In genomic region chr11:46271875-46272815, GRCh38 we compare ENCODE assay signal across 12 cellular contexts. TPM values are rescaled to one million over a fixed set of nuclear protein-coding genes. Genes with fewer than 3 reads are reported as not detected.
DNase-seq lines count a peak whose midpoint lies in the region; ATAC-seq, FAIRE-seq and TF ChIP-seq lines count a peak whose summit lies in the region.
"Had no signal": no experiment of that assay in that cellular context is flagged by ENCODE, and none has a peak within 500 bp of the region (broad histone marks: within the 10 kb centered on the region; RNA-seq: fewer than 3 reads in every experiment).

No MANE protein-coding gene starts in this region.

- no peaks in the 10 kb centered on the region for H3K79me2 ChIP-seq in K562 (ENCODE audit: control insufficient read depth, insufficient read depth, low read length)

- H2AFZ ChIP-seq in K562 (ENCODE audit: low read depth, low read length), result peak overlapping the region; percentile 82

- TF ChIP-seq POLR2A in K562 (conservative IDR thresholded peaks at IDR 0.05), result no peak
- TF ChIP-seq POLR2A in thyroid gland (IDR thresholded peaks at IDR 0.05), result no peak

- peaks cover 26 to 43% of the 10 kb centered on the region in 2 experiments; a peak in 4 of 5 replicates for H3K4me1 ChIP-seq in K562 (replicated peaks in 1 of 2; ENCODE audit: control insufficient read depth in 2 of 2, insufficient read depth in 2 of 2, low read length in 2 of 2)
- H3K4me1 ChIP-seq in mucosa of descending colon (ENCODE audit: low read depth), result peaks cover 58% of the 10 kb centered on the region
- peaks cover 20 to 53% of the 10 kb centered on the region in 2 donors for H3K4me1 ChIP-seq in thyroid gland

- intact Hi-C loops in K562 (cut with micrococcal nuclease), result no loop called here
- intact Hi-C loops in mucosa of descending colon (cut with DNase I, micrococcal nuclease), result no loop called here
- intact Hi-C loops in thyroid gland (cut with DNase I), result no loop called here

- DNase-seq in DMS53 (lab: John Stamatoyannopoulos, UW) (peak; percentile 33), DMS53 treated with DMSO at 0.1 percent for 48 hours (lab: John Stamatoyannopoulos, UW; ENCODE audit: unreplicated experiment) (no peak), K562 (ENCODE audit: extremely low read depth in 1 of 4, low spot score in 3 of 4) (no peak), mucosa of descending colon (peak in 2 of 3 donors; percentile 57 to 61), thyroid gland (no peak), DMS79 (lab: John Stamatoyannopoulos, UW) (no peak)
- DNase-seq: 8988T; activated CD4-positive, alpha-beta T cell treated with anti-CD3 and anti-CD28 coated beads for 36 hours; amniotic stem cell had no signal

- WGBS in K562 (ENCODE audit: insufficient coverage, low coverage, missing lambda C conversion rate), result 73% methylated on average over 16 of the region's 16 CpGs
- 70 to 75% methylated on average over 16 of the region's 16 CpGs for WGBS in thyroid gland, 2 donors

- H3K27me3 ChIP-seq in K562 (ENCODE audit: control insufficient read depth in 2 of 2, insufficient read depth in 2 of 2, low read length in 2 of 2) (no peaks in the 10 kb centered on the region), thyroid gland (no peaks in the 10 kb centered on the region)

- H3K9me1 ChIP-seq in K562 (ENCODE audit: control insufficient read depth, insufficient read depth, low read length), result no peaks in the 10 kb centered on the region

- H3K36me3 ChIP-seq in K562 (ENCODE audit: control insufficient read depth, insufficient read depth, low read length), result no peaks in the 10 kb centered on the region
- no peaks in the 10 kb centered on the region for H3K36me3 ChIP-seq in mucosa of descending colon (ENCODE audit: low read depth)
- H3K36me3 ChIP-seq in thyroid gland, result no peaks in the 10 kb centered on the region

- H3K4me3 ChIP-seq in K562 (no peak overlapping the region), mucosa of descending colon (no peak overlapping the region), thyroid gland (replicated peaks in 1 of 3) (no peak overlapping the region)
- H3K4me3 ChIP-seq: psoas muscle had no signal

- no peak for TF ChIP-seq EP300 in K562 (IDR thresholded peaks at IDR 0.05; ENCODE audit: low read length)

- TF ChIP-seq CTCF in K562 (IDR thresholded peaks at IDR 0.05 in 2 of 3, conservative IDR thresholded peaks at IDR 0.05 in 1 of 3; ENCODE audit: insufficient read depth in 2 of 3, low read depth in 1 of 3, low read length in 3 of 3), result no peak
- no peak for TF ChIP-seq CTCF in mucosa of descending colon (IDR thresholded peaks at IDR 0.05)
- no peak for TF ChIP-seq CTCF in thyroid gland (IDR thresholded peaks at IDR 0.05)

- H3K9ac ChIP-seq in K562 (ENCODE audit: insufficient read depth in 1 of 2, low read depth in 2 of 2, low read length in 2 of 2), result peak overlapping the region; percentile 33 to 41; a peak in 2 of 4 replicates

- no peak for FAIRE-seq in K562 (lab: Jason Lieb, UNC)

- TF ChIP-seq RAD21 in K562 (CRISPR knock-in tag; conservative IDR thresholded peaks at IDR 0.05 in 1 of 2, IDR thresholded peaks at IDR 0.05 in 1 of 2), result no peak

- BruUV-seq in K562 (replicated peaks; lab: Mats Ljungman, UMichigan), result no TSS peak

- CTCF ChIA-PET in K562 (lab: Yijun Ruan, JAX; ENCODE audit: low intra/inter-chr PET ratio), result interaction anchor here (0.5 kb wide), 1 partner anchor 13 kb away, joined by 3 read pairs; no protein-coding TSS in a partner anchor

- POLR2A ChIA-PET in K562 (lab: Yijun Ruan, JAX), result interaction anchor here (0.5 to 1.7 kb wide), 6 partner anchors 14 to 48 kb away, joined by 3 to 7 read pairs (median 4); no protein-coding TSS in a partner anchor

- H3K27ac ChIP-seq in K562 (ENCODE audit: extremely low read depth, low read depth, low read length) (peak overlapping the region; percentile 73; the same call in 1 of the 3 replicates), thyroid gland (peak overlapping the region; percentile 62 to 75 (median 70))

- in situ Hi-C loops in K562 (cut with MboI), result no loop called here

- H3K9me3 ChIP-seq in K562 (replicated peaks; ENCODE audit: control insufficient read depth, insufficient read depth, low read depth, low read length), result no peaks in the 10 kb centered on the region
- no peaks in the 10 kb centered on the region for H3K9me3 ChIP-seq in mucosa of descending colon
- no peaks in the 10 kb centered on the region for H3K9me3 ChIP-seq in thyroid gland
- H3K9me3 ChIP-seq: psoas muscle had no signal

- no peaks in the 10 kb centered on the region for H4K20me1 ChIP-seq in K562 (replicated peaks; ENCODE audit: control insufficient read depth, insufficient read depth, low read length)

- peak; percentile 16; the same call in 1 of the 3 replicates for ATAC-seq in K562
- ATAC-seq in mucosa of descending colon, result peak; percentile 34
- ATAC-seq in HG02970 (IDR thresholded peaks at IDR 0.05; ENCODE audit: low FRiP score, unreplicated experiment), result no peak
- ATAC-seq in GM21528 (IDR thresholded peaks at IDR 0.05; ENCODE audit: low FRiP score, unreplicated experiment), result no peak
- ATAC-seq: activated CD4-positive, alpha-beta T cell treated with anti-CD3 and anti-CD28 coated beads for 36 hours had no signal

- H3K4me2 ChIP-seq in K562 (ENCODE audit: insufficient read depth, low read length), result no peak overlapping the region; the same call in 1 of the 2 replicates

TF ChIP-seq in K562, 482 proteins besides CTCF, POLR2A, EP300 and RAD21 (continues in another document):
- TF ChIP-seq, protein P1, sequence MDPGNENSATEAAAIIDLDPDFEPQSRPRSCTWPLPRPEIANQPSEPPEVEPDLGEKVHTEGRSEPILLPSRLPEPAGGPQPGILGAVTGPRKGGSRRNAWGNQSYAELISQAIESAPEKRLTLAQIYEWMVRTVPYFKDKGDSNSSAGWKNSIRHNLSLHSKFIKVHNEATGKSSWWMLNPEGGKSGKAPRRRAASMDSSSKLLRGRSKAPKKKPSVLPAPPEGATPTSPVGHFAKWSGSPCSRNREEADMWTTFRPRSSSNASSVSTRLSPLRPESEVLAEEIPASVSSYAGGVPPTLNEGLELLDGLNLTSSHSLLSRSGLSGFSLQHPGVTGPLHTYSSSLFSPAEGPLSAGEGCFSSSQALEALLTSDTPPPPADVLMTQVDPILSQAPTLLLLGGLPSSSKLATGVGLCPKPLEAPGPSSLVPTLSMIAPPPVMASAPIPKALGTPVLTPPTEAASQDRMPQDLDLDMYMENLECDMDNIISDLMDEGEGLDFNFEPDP (CRISPR knock-in tag; IDR thresholded peaks at IDR 0.05), result no peak
- TF ChIP-seq, protein P2, sequence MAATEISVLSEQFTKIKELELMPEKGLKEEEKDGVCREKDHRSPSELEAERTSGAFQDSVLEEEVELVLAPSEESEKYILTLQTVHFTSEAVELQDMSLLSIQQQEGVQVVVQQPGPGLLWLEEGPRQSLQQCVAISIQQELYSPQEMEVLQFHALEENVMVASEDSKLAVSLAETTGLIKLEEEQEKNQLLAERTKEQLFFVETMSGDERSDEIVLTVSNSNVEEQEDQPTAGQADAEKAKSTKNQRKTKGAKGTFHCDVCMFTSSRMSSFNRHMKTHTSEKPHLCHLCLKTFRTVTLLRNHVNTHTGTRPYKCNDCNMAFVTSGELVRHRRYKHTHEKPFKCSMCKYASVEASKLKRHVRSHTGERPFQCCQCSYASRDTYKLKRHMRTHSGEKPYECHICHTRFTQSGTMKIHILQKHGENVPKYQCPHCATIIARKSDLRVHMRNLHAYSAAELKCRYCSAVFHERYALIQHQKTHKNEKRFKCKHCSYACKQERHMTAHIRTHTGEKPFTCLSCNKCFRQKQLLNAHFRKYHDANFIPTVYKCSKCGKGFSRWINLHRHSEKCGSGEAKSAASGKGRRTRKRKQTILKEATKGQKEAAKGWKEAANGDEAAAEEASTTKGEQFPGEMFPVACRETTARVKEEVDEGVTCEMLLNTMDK (IDR thresholded peaks at IDR 0.05; ENCODE audit: borderline replicate concordance, insufficient read depth, low read depth, low read length, poor library complexity, severe bottlenecking), result no peak
- TF ChIP-seq L3MBTL2 (IDR thresholded peaks at IDR 0.05) (peak; percentile 72), NFYB (IDR thresholded peaks at IDR 0.05; ENCODE audit: extremely low read depth, insufficient read length) (peak; percentile 31), C11orf30 (IDR thresholded peaks at IDR 0.05; ENCODE audit: low read depth) (no peak), ZFP36 (IDR thresholded peaks at IDR 0.05; ENCODE audit: low read depth, low read length, partially characterized antibody) (no peak), ZBTB7A (IDR thresholded peaks at IDR 0.05; ENCODE audit: borderline replicate concordance, control insufficient read depth, low read depth, low read length) (no peak), MED1 (CRISPR knock-in tag; IDR thresholded peaks at IDR 0.05; ENCODE audit: borderline replicate concordance) (no peak)

RNA-seq across cellular contexts. Expression of gene CREB3L1, which starts 5.3 kb away (rescaled TPM):
- total RNA-seq in K562 (2011; cell fraction: chromatin; rRNA removed; ENCODE audit: low replicate concordance), result 19.2 and 27.7 TPM in 2 replicates
- total RNA-seq in K562 (2011; cell fraction: nucleolus; rRNA removed), result 19.9 and 20.2 TPM in 2 replicates
- 24.8 and 32.7 TPM in 2 replicates for total RNA-seq in K562 (2011; cell fraction: nucleoplasm; rRNA removed)
- 4.1 and 7.1 TPM in 2 replicates for total RNA-seq in K562 (2014; rRNA removed)
- total RNA-seq in K562 (2014; rRNA removed; fragmentation: Illumina TruSeq; extraction: Trizol), result 3.7 and 5.2 TPM in 2 replicates
- 2.4 and 5.5 TPM in 2 replicates for total RNA-seq in K562 (2015; rRNA removed; fragmentation: Illumina TruSeq; extraction: Trizol)
- total RNA-seq in K562 (2021), result 24.9 and 27.6 TPM in 2 replicates
- polyA plus RNA-seq in K562 (2011; rRNA removed), result 1.3 and 3.0 TPM in 2 replicates
- 2.3 and 2.9 TPM in 2 replicates for polyA plus RNA-seq in K562 (2011; cell fraction: cytosol; rRNA removed)
- polyA plus RNA-seq in K562 (2011; cell fraction: nucleus; rRNA removed), result 4.5 and 7.2 TPM in 2 replicates
- polyA plus RNA-seq in K562 (2012), result 17.1 and 21.9 TPM in 2 replicates
- polyA plus RNA-seq in K562 (2014; fragmentation: Illumina TruSeq; extraction: Trizol), result 16.2 and 20.5 TPM in 2 replicates
- polyA plus RNA-seq in K562 (2014; fragmentation: Nextera tagmentation; extraction: Ambion mirVana), result 1 to 10 TPM; 1.2 to 1.4 TPM
- 4.9 and 5.3 TPM in 2 replicates for polyA plus RNA-seq in K562 (2014; rRNA removed)
- polyA minus RNA-seq in K562 (2011; rRNA and poly(A)+ RNA removed), result 4.1 and 4.8 TPM in 2 replicates
- polyA minus RNA-seq in K562 (2011; cell fraction: cytosol; rRNA and poly(A)+ RNA removed), result 15.2 and 25.1 TPM in 2 replicates
- polyA minus RNA-seq in K562 (2011; cell fraction: nucleus; rRNA and poly(A)+ RNA removed), result 3.4 and 5.2 TPM in 2 replicates
- total RNA-seq in mucosa of descending colon, result 100 to 1,000 TPM in 2 of 3 donors, 10 to 100 TPM in 1; 52.7 to 140 (median 108) TPM
- total RNA-seq in thyroid gland, result 1 to 10 TPM in 3 of 4 donors, under 1 TPM in 1; 0.88 to 3.1 (median 2.1) TPM

Comparison
In these comparisons a context has a peak if more than half of its experiments do, and no peak if none do; other contexts are left out.
1. DNase-seq: peak in DMS53 (single experiment) and mucosa of descending colon (2 of 3); none in DMS53 treated with DMSO at 0.1 percent for 48 hours (single experiment), K562 (0 of 4), thyroid gland (0 of 2) and DMS79 (single experiment).
2. ATAC-seq: peak in K562 (single experiment) and mucosa of descending colon (single experiment); none in HG02970 (single experiment) and GM21528 (single experiment).